8 cellular contexts compared by ENCODE assay signal in genomic region chr18:9474983-9475642, GRCh38. TPM values are rescaled to one million over a fixed set of nuclear protein-coding genes. Genes with fewer than 3 reads are reported as not detected.
DNase-seq lines count a peak whose midpoint lies in the region; ATAC-seq, FAIRE-seq and TF ChIP-seq lines count a peak whose summit lies in the region.

RALBP1 (plus strand) TSS chr18:9475513; CDS start chr18:9513046, 37,533 bp downstream.

- dilution Hi-C loops in keratinocyte (cut with MboI; ENCODE audit: extremely low pct_ligation_motif_present, low sequenced_read_pairs): no loop called here

- peak within 1 kb of the TSS; percentile 97 for H3K9ac ChIP-seq in keratinocyte (ENCODE audit: control insufficient read depth, extremely low read depth, insufficient read depth, low read length)

- H3K27me3 ChIP-seq in keratinocyte (ENCODE audit: control insufficient read depth, extremely low read depth, insufficient read depth, low read length): no peaks in the 10 kb centered on the region

- no peaks in the 10 kb centered on the region for H3K9me1 ChIP-seq in keratinocyte (ENCODE audit: control insufficient read depth, extremely low read depth, insufficient read depth, low read length)

- no peaks in the 10 kb centered on the region for H4K20me1 ChIP-seq in keratinocyte (ENCODE audit: control insufficient read depth, extremely low read depth, insufficient read depth, low read length)

- peaks cover 46% of the 10 kb centered on the region for H3K79me2 ChIP-seq in keratinocyte (ENCODE audit: control insufficient read depth, insufficient read depth, low read length)

- H3K27ac Mint-ChIP-seq in chondrocyte (ENCODE audit: unreplicated experiment): peak within 1 kb of the TSS; percentile 94

- FAIRE-seq in keratinocyte (lab: Jason Lieb, UNC): peak; percentile 77

- H3K4me1 ChIP-seq in keratinocyte (ENCODE audit: control insufficient read depth, extremely low read depth, insufficient read depth, low read length): peaks cover 10% of the 10 kb centered on the region

- peak within 1 kb of the TSS; percentile 97 for H3K27ac ChIP-seq in keratinocyte (ENCODE audit: control insufficient read depth, insufficient read depth, low read length)

- H3K36me3 Mint-ChIP-seq in chondrocyte (ENCODE audit: low read depth): peaks cover 4% of the 10 kb centered on the region

- H3K4me3 ChIP-seq in keratinocyte (ENCODE audit: control insufficient read depth in 2 of 3, extremely low read depth in 1 of 3, insufficient read depth in 2 of 3, low read depth in 1 of 3, low read length in 3 of 3): peak within 1 kb of the TSS; percentile 70 to 93 (median 91)

- peak; percentile 72 for TF ChIP-seq CTCF in chondrocyte (IDR thresholded peaks at IDR 0.05)
- peak in 1 of 3 experiments; percentile 41 for TF ChIP-seq CTCF in keratinocyte (optimal IDR thresholded peaks at IDR 0.05 in 1 of 3, IDR thresholded peaks at IDR 0.05 in 1 of 3, conservative IDR thresholded peaks at IDR 0.05 in 1 of 3; ENCODE audit: extremely low read depth in 1 of 3, insufficient read depth in 2 of 3, low read length in 3 of 3)

- no peaks in the 10 kb centered on the region for H3K9me3 ChIP-seq in keratinocyte (ENCODE audit: control insufficient read depth, low read depth, low read length)

- no peaks in the 10 kb centered on the region for H3K27me3 Mint-ChIP-seq in chondrocyte (ENCODE audit: low read depth)

- H3K4me3 Mint-ChIP-seq in chondrocyte (ENCODE audit: unreplicated experiment): peak within 1 kb of the TSS; percentile 86

- DNase-seq in AML-193 (lab: John Stamatoyannopoulos, UW) (peak; percentile 98), NCI-H460 (ENCODE audit: extremely low read depth, low read depth) (peak; percentile 97), chondrocyte (ENCODE audit: low spot score) (peak; percentile 100), keratinocyte (ENCODE audit: low read depth, low spot score) (peak; percentile 93)
- peak; percentile 97 for DNase-seq in activated CD4-positive, alpha-beta T cell treated with anti-CD3 and anti-CD28 coated beads for 24 hours (ENCODE audit: low read depth in 2 of 2)
- peak; percentile 95 for DNase-seq in stimulated activated CD4-positive, alpha-beta T cell treated with anti-CD3 and anti-CD28 coated beads, Interleukin-15, amount 100 ng/mL, for 1 hour (ENCODE audit: low read depth in 1 of 2, low spot score in 1 of 2)

- peaks cover 5% of the 10 kb centered on the region in 2 experiments for H3K36me3 ChIP-seq in keratinocyte (ENCODE audit: control insufficient read depth in 2 of 2, extremely low read depth in 1 of 2, insufficient read depth in 2 of 2, low read length in 2 of 2)

- peaks cover 4% of the 10 kb centered on the region for H3K9me3 Mint-ChIP-seq in chondrocyte (ENCODE audit: low read depth)

- H3K4me1 Mint-ChIP-seq in chondrocyte (ENCODE audit: low read depth): peaks cover 31% of the 10 kb centered on the region

- peak within 1 kb of the TSS; percentile 98 for H2AFZ ChIP-seq in keratinocyte (ENCODE audit: control insufficient read depth, low read length)

- ATAC-seq in HG03432 (IDR thresholded peaks at IDR 0.05; ENCODE audit: unreplicated experiment): peak; percentile 92

- peak; percentile 76 for TF ChIP-seq POLR2A in GM19099 (IDR thresholded peaks at IDR 0.05; ENCODE audit: extremely low read depth, insufficient read length, low read depth)

- H3K4me2 ChIP-seq in keratinocyte (ENCODE audit: control insufficient read depth, extremely low read depth, insufficient read depth, low read depth, low read length): peak within 1 kb of the TSS; percentile 100

RNA-seq across cellular contexts. Expression of gene RALBP1, which starts in this region (rescaled TPM):
- 35.8 and 38.5 TPM in 2 replicates for total RNA-seq in NCI-H460 (2014; rRNA removed; shearing (Covaris generic))
- polyA plus RNA-seq in NCI-H460 (2014; cell fraction: nucleus; rRNA removed): 17.5 and 29.3 TPM in 2 replicates
- total RNA-seq in chondrocyte: 46.4 to 53.9 TPM (median 50.8 TPM) in 3 replicates
- polyA plus RNA-seq in keratinocyte: 47.6 to 49.8 TPM (median 48.1 TPM) in 3 replicates
- polyA plus RNA-seq in keratinocyte (2011; ENCODE audit: low read depth): 155 TPM
- polyA plus RNA-seq in keratinocyte (2011; cell fraction: cytosol; rRNA removed): 51.1 and 56.1 TPM in 2 replicates
- polyA plus RNA-seq in keratinocyte (2011; cell fraction: nucleus; rRNA removed): 34.1 and 36.4 TPM in 2 replicates
- 48.4 and 56.6 TPM in 2 replicates for polyA plus RNA-seq in keratinocyte (2012; ENCODE audit: low replicate concordance)
- polyA minus RNA-seq in keratinocyte: 28.2 to 47.3 TPM (median 44.7 TPM) in 3 replicates
- 59.5 TPM for polyA minus RNA-seq in keratinocyte (2011; cell fraction: cytosol; rRNA and poly(A)+ RNA removed)
- polyA minus RNA-seq in keratinocyte (2011; cell fraction: nucleus; rRNA and poly(A)+ RNA removed): 16.9 and 28.2 TPM in 2 replicates

Comparison
In these comparisons a context has a peak if more than half of its experiments do, and no peak if none do; other contexts are left out.
1. Peak in every context shown above with its lines: DNase-seq, ATAC-seq, H3K4me3 ChIP-seq and H3K27ac ChIP-seq.